14 cellular contexts compared by ENCODE assay signal in the genomic region with DNA sequence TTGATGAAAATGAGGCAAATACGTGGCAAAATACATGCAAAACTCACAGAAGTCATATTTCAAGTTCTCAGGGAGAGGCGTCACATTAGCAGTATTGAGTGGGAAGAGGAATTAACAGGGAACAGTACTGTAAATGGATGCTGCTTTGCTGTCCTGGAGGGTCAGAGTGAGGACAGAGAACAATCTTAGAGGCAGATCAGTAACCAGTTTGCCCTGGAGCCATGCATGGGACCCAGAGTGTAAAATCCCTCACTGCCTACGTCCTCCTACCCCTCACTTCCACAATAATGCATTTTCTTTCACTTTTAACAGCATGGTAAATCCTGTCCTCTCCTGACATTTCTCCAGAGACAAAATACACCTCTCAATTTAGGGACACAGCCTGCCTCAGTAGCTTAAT.
DNase-seq lines count a peak whose midpoint lies in the region; ATAC-seq and TF ChIP-seq lines count a peak whose summit lies in the region.
"Had no signal": no experiment of that assay in that cellular context is flagged by ENCODE, and none has a peak within 500 bp of the region (broad histone marks: within the 10 kb centered on the region; RNA-seq: fewer than 3 reads in every experiment).

No MANE protein-coding gene starts in this region.

- peaks cover 6% of the 10 kb centered on the region; the same call in 1 of the 2 replicates for H3K36me3 ChIP-seq in SK-N-MC (ENCODE audit: insufficient read depth, low read length)
- no peaks in the 10 kb centered on the region for H3K36me3 ChIP-seq in smooth muscle cell (ENCODE audit: low read depth)

- peaks cover 7% of the 10 kb centered on the region for H3K36me3 Mint-ChIP-seq in activated CD4-positive, alpha-beta T cell treated with anti-CD3 and anti-CD28 coated beads, Interleukin-2, amount 10 ng/mL, durations not matched to agents 7 days and 5 days (ENCODE audit: low read depth)
- H3K36me3 Mint-ChIP-seq: natural killer cell had no signal

- TF ChIP-seq CTCF in smooth muscle cell (IDR thresholded peaks at IDR 0.05; ENCODE audit: borderline replicate concordance, insufficient read depth, poor library complexity, severe bottlenecking), result no peak

- no peak overlapping the region for H3K4me3 Mint-ChIP-seq in activated CD4-positive, alpha-beta T cell treated with anti-CD3 and anti-CD28 coated beads, Interleukin-2, amount 10 ng/mL, durations not matched to agents 7 days and 5 days

- peak overlapping the region; percentile 65 for H3K27ac Mint-ChIP-seq in activated CD4-positive, alpha-beta T cell treated with anti-CD3 and anti-CD28 coated beads, Interleukin-2, amount 10 ng/mL, durations not matched to agents 7 days and 5 days

- H3F3A ChIP-seq in smooth muscle cell (ENCODE audit: low read depth), result no peaks in the 10 kb centered on the region

- POLR2A ChIA-PET in activated CD4-positive, alpha-beta T cell treated with anti-CD3 and anti-CD28 coated beads, Interleukin-2, amount 10 ng/mL, durations not matched to agents 7 days and 5 days (lab: Charles Lee), result no interaction called here

- DNase-seq in activated CD4-positive, alpha-beta T cell treated with anti-CD3 and anti-CD28 coated beads, Interleukin-2, amount 10 ng/mL, durations not matched to agents 7 days and 5 days, result no peak
- DNase-seq in activated CD4-positive, alpha-beta T cell treated with anti-CD3 and anti-CD28 coated beads, Interleukin-2, amount 50 U/mL, for 48 hours, result no peak
- DNase-seq in SK-N-MC (ENCODE audit: low read depth, low spot score) (no peak), left colon (no peak), smooth muscle cell (lab: John Stamatoyannopoulos, UW; ENCODE audit: unreplicated experiment) (no peak), NCI-H2227 treated with DMSO at 0.1 percent for 48 hours (lab: John Stamatoyannopoulos, UW) (no peak)
- no peak for DNase-seq in activated CD8-positive, alpha-beta memory T cell treated with anti-CD3 and anti-CD28 coated beads, Interleukin-2, amount 50 U/mL, for 4 hours
- DNase-seq: DMS153, MV-4-11, natural killer cell, RPMI8226 had no signal

- H3K27me3 Mint-ChIP-seq in activated CD4-positive, alpha-beta T cell treated with anti-CD3 and anti-CD28 coated beads, Interleukin-2, amount 10 ng/mL, durations not matched to agents 7 days and 5 days, result no peaks in the 10 kb centered on the region

- intact Hi-C loops in left colon (cut with DNase I, micrococcal nuclease), result no loop called here

- no peaks in the 10 kb centered on the region for H3K9me3 Mint-ChIP-seq in activated CD4-positive, alpha-beta T cell treated with anti-CD3 and anti-CD28 coated beads, Interleukin-2, amount 10 ng/mL, durations not matched to agents 7 days and 5 days
- H3K9me3 Mint-ChIP-seq: natural killer cell had no signal

- H3K4me3 ChIP-seq in SK-N-MC (no peak overlapping the region), smooth muscle cell (no peak overlapping the region)
- H3K4me3 ChIP-seq: A549, GM23248 had no signal

- CTCF ChIA-PET in activated CD4-positive, alpha-beta T cell treated with anti-CD3 and anti-CD28 coated beads, Interleukin-2, amount 10 ng/mL, durations not matched to agents 7 days and 5 days (lab: Charles Lee), result no interaction called here

- H3K9me3 ChIP-seq in SK-N-MC (ENCODE audit: low read depth, low read length) (no peaks in the 10 kb centered on the region), smooth muscle cell (replicated peaks; ENCODE audit: low read depth) (no peaks in the 10 kb centered on the region)
- H3K9me3 ChIP-seq: A549 had no signal

- H3K27me3 ChIP-seq in smooth muscle cell (ENCODE audit: low read depth), result peaks cover 17% of the 10 kb centered on the region

- H2AFZ ChIP-seq in smooth muscle cell (ENCODE audit: low read depth), result no peak overlapping the region
- H2AFZ ChIP-seq: GM23248 had no signal

- H3K4me1 ChIP-seq in smooth muscle cell (ENCODE audit: low read depth), result peaks cover 30% of the 10 kb centered on the region

- H3K4me2 ChIP-seq in smooth muscle cell, result peak overlapping the region; percentile 30
- H3K4me2 ChIP-seq: A549 had no signal

- WGBS in smooth muscle cell (ENCODE audit: low lambda C conversion rate), result 42% methylated on average over 3 of the region's 3 CpGs

- no peaks in the 10 kb centered on the region for H4K20me1 ChIP-seq in smooth muscle cell (ENCODE audit: low read depth)

- H3K79me2 ChIP-seq in smooth muscle cell (ENCODE audit: low read depth), result no peaks in the 10 kb centered on the region

- no peak overlapping the region for H3K9ac ChIP-seq in SK-N-MC (ENCODE audit: insufficient read length)
- H3K9ac ChIP-seq in smooth muscle cell (ENCODE audit: low read depth), result no peak overlapping the region
- H3K9ac ChIP-seq: GM23248 had no signal

- H3K4me1 Mint-ChIP-seq in activated CD4-positive, alpha-beta T cell treated with anti-CD3 and anti-CD28 coated beads, Interleukin-2, amount 10 ng/mL, durations not matched to agents 7 days and 5 days, result peaks cover 72% of the 10 kb centered on the region

- ATAC-seq in left colon, result peak; percentile 52
- ATAC-seq in HG02884 (IDR thresholded peaks at IDR 0.05; ENCODE audit: unreplicated experiment), result no peak
- ATAC-seq: natural killer cell had no signal

- H3K27ac ChIP-seq in SK-N-MC, result 0 out of 2 replicates have a peak overlapping the region, but pooled peaks have one; percentile 10
- H3K27ac ChIP-seq in smooth muscle cell (ENCODE audit: low read depth), result no peak overlapping the region
- H3K27ac ChIP-seq: A549, GM23248 had no signal
